ENCODE assay signal across 1 cellular context in genomic region chr17:49223168-49223516, GRCh38.
TF ChIP-seq lines count a peak whose summit lies in the region.

No MANE protein-coding gene starts in this region.

TF ChIP-seq in HepG2, 621 proteins besides CTCF, POLR2A, EP300 and RAD21:
- TF ChIP-seq RCOR2 (CRISPR knock-in tag; IDR thresholded peaks at IDR 0.05) (no peak), ZNF136 (CRISPR knock-in tag; IDR thresholded peaks at IDR 0.05; ENCODE audit: low read depth) (no peak), TMF1 (CRISPR knock-in tag; IDR thresholded peaks at IDR 0.05; ENCODE audit: low read depth) (no peak), ARNT (IDR thresholded peaks at IDR 0.05) (no peak), ZNF30 (CRISPR knock-in tag; IDR thresholded peaks at IDR 0.05) (no peak), AKNA (CRISPR knock-in tag; IDR thresholded peaks at IDR 0.05; ENCODE audit: borderline replicate concordance) (no peak), MIER3 (CRISPR knock-in tag; IDR thresholded peaks at IDR 0.05; ENCODE audit: borderline replicate concordance) (no peak), TAF1 (CRISPR knock-in tag; IDR thresholded peaks at IDR 0.05) (no peak), ADNP (CRISPR knock-in tag; IDR thresholded peaks at IDR 0.05) (no peak), ZNF800 (CRISPR knock-in tag; IDR thresholded peaks at IDR 0.05) (no peak)
TF ChIP-seq in HepG2: peak in this region for 0.
